8 cellular contexts compared by ENCODE assay signal in the genomic region with DNA sequence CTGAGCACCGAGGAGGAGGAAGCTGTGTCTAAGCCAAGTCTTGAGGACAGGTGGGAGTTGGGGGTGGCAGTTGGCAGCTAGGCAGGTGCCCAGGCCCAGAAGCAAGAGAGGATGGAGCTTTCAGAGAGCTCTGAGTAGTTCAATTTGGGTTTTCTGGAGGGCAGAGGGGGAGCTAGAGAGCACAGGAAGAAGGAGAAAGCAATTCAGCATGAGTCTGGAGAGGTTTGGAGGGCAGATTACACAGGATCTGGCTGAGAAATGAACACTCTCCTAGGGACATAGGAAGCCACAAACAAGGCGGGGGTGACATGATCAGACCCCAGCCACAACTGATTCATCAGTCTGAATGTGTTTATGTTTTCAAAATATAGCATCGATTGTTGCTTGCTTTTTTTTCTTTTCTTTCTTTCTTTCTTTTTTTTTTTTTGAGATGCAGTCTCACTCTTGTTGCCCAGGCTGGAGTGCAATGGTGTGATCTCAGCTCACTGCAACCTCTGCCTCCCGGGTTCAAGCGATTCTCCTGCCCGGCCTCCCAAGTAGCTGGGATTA. TPM values are rescaled to one million over a fixed set of nuclear protein-coding genes. Genes with fewer than 3 reads are reported as not detected.
A peak's percentile ranks its signal among the peaks of the same experiment; 100 is the strongest.
DNase-seq lines count a peak whose midpoint lies in the region; ATAC-seq and TF ChIP-seq lines count a peak whose summit lies in the region.

No MANE protein-coding gene starts in this region.

- DNase-seq in CD4-positive, CD25-positive, alpha-beta regulatory T cell, result peak in 1 of 3 donors; percentile 65
- DNase-seq in HAP-1 (ENCODE audit: low spot score in 2 of 2) (peak; percentile 26 to 30), RPMI8226 (peak; percentile 78), dorsolateral prefrontal cortex (no peak)
- DNase-seq in CD4-positive, alpha-beta memory T cell, result no peak
- no peak for DNase-seq in activated effector memory CD4-positive, alpha-beta T cell treated with anti-CD3 and anti-CD28 coated beads, Interleukin-2, amount 50 U/mL, for 16 hours

- no peaks in the 10 kb centered on the region for H3K9me3 ChIP-seq in CD4-positive, CD25-positive, alpha-beta regulatory T cell (ENCODE audit: control insufficient read depth in 2 of 2, low read length in 2 of 2)
- H3K9me3 ChIP-seq in HAP-1, result no peaks in the 10 kb centered on the region
- no peaks in the 10 kb centered on the region for H3K9me3 ChIP-seq in CD4-positive, alpha-beta memory T cell (ENCODE audit: control insufficient read depth in 1 of 2, low read length in 2 of 2)

- no peaks in the 10 kb centered on the region for H3K36me3 Mint-ChIP-seq in CD4-positive, CD25-positive, alpha-beta regulatory T cell
- H3K36me3 Mint-ChIP-seq in CD4-positive, alpha-beta memory T cell, result no peaks in the 10 kb centered on the region

- H3K4me1 ChIP-seq in CD4-positive, CD25-positive, alpha-beta regulatory T cell (ENCODE audit: control insufficient read depth, insufficient read depth, low read length, poor library complexity, severe bottlenecking), result peaks cover 3% of the 10 kb centered on the region
- H3K4me1 ChIP-seq in HAP-1, result no peaks in the 10 kb centered on the region
- H3K4me1 ChIP-seq in rectal smooth muscle tissue (ENCODE audit: control insufficient read depth, insufficient read depth, low read length), result peaks cover 25% of the 10 kb centered on the region
- peaks cover 4% of the 10 kb centered on the region for H3K4me1 ChIP-seq in CD4-positive, alpha-beta memory T cell (ENCODE audit: insufficient read depth, low read length)

- peak; percentile 28 to 43 for ATAC-seq in CD4-positive, CD25-positive, alpha-beta regulatory T cell (ENCODE audit: low read depth in 2 of 2)
- ATAC-seq in GM18502 (IDR thresholded peaks at IDR 0.05; ENCODE audit: poor library complexity, unreplicated experiment), result no peak

- no peaks in the 10 kb centered on the region for H3K27me3 ChIP-seq in CD4-positive, CD25-positive, alpha-beta regulatory T cell (ENCODE audit: control insufficient read depth, insufficient read depth, low read length)
- no peaks in the 10 kb centered on the region for H3K27me3 ChIP-seq in HAP-1 (ENCODE audit: low read depth)
- no peaks in the 10 kb centered on the region for H3K27me3 ChIP-seq in dorsolateral prefrontal cortex
- H3K27me3 ChIP-seq in rectal smooth muscle tissue (ENCODE audit: control insufficient read depth, insufficient read depth, low read length), result no peaks in the 10 kb centered on the region
- H3K27me3 ChIP-seq in CD4-positive, alpha-beta memory T cell (ENCODE audit: insufficient read depth, low read length), result no peaks in the 10 kb centered on the region

- H3K4me3 ChIP-seq in CD4-positive, CD25-positive, alpha-beta regulatory T cell (ENCODE audit: low read depth, low read length), result no peak overlapping the region
- H3K4me3 ChIP-seq in HAP-1, result no peak overlapping the region
- H3K4me3 ChIP-seq in dorsolateral prefrontal cortex, result no peak overlapping the region
- H3K4me3 ChIP-seq in rectal smooth muscle tissue (ENCODE audit: low read length), result no peak overlapping the region
- H3K4me3 ChIP-seq in CD4-positive, alpha-beta memory T cell (ENCODE audit: low read length in 2 of 2), result no peak overlapping the region

- H3K27me3 Mint-ChIP-seq in CD4-positive, CD25-positive, alpha-beta regulatory T cell, result peaks cover 7% of the 10 kb centered on the region
- peaks cover 2 to 14% of the 10 kb centered on the region in 2 donors for H3K27me3 Mint-ChIP-seq in CD4-positive, alpha-beta memory T cell

- in situ Hi-C loops in HAP-1 (cut with MboI; ENCODE audit: low sequenced_read_pairs), result no loop called here

- H3K9me3 Mint-ChIP-seq in CD4-positive, CD25-positive, alpha-beta regulatory T cell, result no peaks in the 10 kb centered on the region
- H3K9me3 Mint-ChIP-seq in CD4-positive, alpha-beta memory T cell, result no peaks in the 10 kb centered on the region

- CTCF ChIA-PET in CD4-positive, alpha-beta memory T cell (lab: Charles Lee; ENCODE audit: partially characterized antibody), result interaction anchor here (0.6 kb wide), 1 partner anchor 625 kb away, joined by 3 read pairs; no protein-coding TSS in a partner anchor

- no peaks in the 10 kb centered on the region for H3K36me3 ChIP-seq in CD4-positive, CD25-positive, alpha-beta regulatory T cell (ENCODE audit: control insufficient read depth, insufficient read depth, low read length)
- H3K36me3 ChIP-seq in HAP-1 (replicated peaks) (peaks cover 29% of the 10 kb centered on the region), rectal smooth muscle tissue (ENCODE audit: control insufficient read depth, insufficient read depth, low read length) (peaks cover 6% of the 10 kb centered on the region)
- H3K36me3 ChIP-seq in CD4-positive, alpha-beta memory T cell (ENCODE audit: insufficient read depth, low read length), result no peaks in the 10 kb centered on the region

- intact Hi-C loops in dorsolateral prefrontal cortex (cut with DNase I), result no loop called here
- intact Hi-C loops in CD4-positive, alpha-beta memory T cell (cut with micrococcal nuclease), result no loop called here

- H3K4me3 Mint-ChIP-seq in CD4-positive, CD25-positive, alpha-beta regulatory T cell, result no peak overlapping the region
- H3K4me3 Mint-ChIP-seq in CD4-positive, alpha-beta memory T cell, result no peak overlapping the region

- no peak overlapping the region for H3K27ac Mint-ChIP-seq in CD4-positive, CD25-positive, alpha-beta regulatory T cell
- peak overlapping the region in 2 of 7 donors; percentile 1 to 12 for H3K27ac Mint-ChIP-seq in CD4-positive, alpha-beta memory T cell

- H3K4me1 Mint-ChIP-seq in CD4-positive, CD25-positive, alpha-beta regulatory T cell, result peaks cover 0 to 11% (median 4%) of the 10 kb centered on the region in 4 donors
- peaks cover 4 to 9% (median 7%) of the 10 kb centered on the region in 4 donors for H3K4me1 Mint-ChIP-seq in CD4-positive, alpha-beta memory T cell

- POLR2A ChIA-PET in CD4-positive, alpha-beta memory T cell (lab: Charles Lee; ENCODE audit: partially characterized antibody), result no interaction called here

- no peak overlapping the region for H3K9ac ChIP-seq in rectal smooth muscle tissue (ENCODE audit: low read length)

- peak in 53 of 56 donors; percentile 15 to 62 (median 42) for TF ChIP-seq CTCF in dorsolateral prefrontal cortex (IDR thresholded peaks at IDR 0.05 in 54 of 56, conservative IDR thresholded peaks at IDR 0.05 in 2 of 56; ENCODE audit: low read depth in 1 of 56, partially characterized antibody in 56 of 56)

- H3K27ac ChIP-seq in CD4-positive, CD25-positive, alpha-beta regulatory T cell (ENCODE audit: insufficient read depth, low read length, poor library complexity, severe bottlenecking), result no peak overlapping the region
- H3K27ac ChIP-seq in dorsolateral prefrontal cortex (peak overlapping the region in 53 of 59 donors; percentile 9 to 98 (median 88)), rectal smooth muscle tissue (ENCODE audit: low read depth, low read length) (peak overlapping the region; percentile 53)
- no peak overlapping the region for H3K27ac ChIP-seq in CD4-positive, alpha-beta memory T cell (ENCODE audit: low read depth, low read length)

RNA-seq across cellular contexts. Expression of a gene that starts 23.8 kb away (rescaled TPM):
- 0.22 TPM for total RNA-seq in CD4-positive, CD25-positive, alpha-beta regulatory T cell
- polyA plus RNA-seq in CD4-positive, CD25-positive, alpha-beta regulatory T cell, result not detected
- total RNA-seq in dorsolateral prefrontal cortex, result 100 to 1,000 TPM; 123 to 271 (median 184) TPM
- total RNA-seq in CD4-positive, alpha-beta memory T cell, result not detected
- polyA plus RNA-seq in CD4-positive, alpha-beta memory T cell, result not detected

Comparison
In these comparisons a context has a peak if more than half of its experiments do, and no peak if none do; other contexts are left out.
1. DNase-seq: peak in HAP-1 (2 of 2) and RPMI8226 (single experiment); none in dorsolateral prefrontal cortex (0 of 10), CD4-positive, alpha-beta memory T cell (0 of 5) and activated effector memory CD4-positive, alpha-beta T cell treated with anti-CD3 and anti-CD28 coated beads, Interleukin-2, amount 50 U/mL, for 16 hours (single experiment).
2. H3K27ac ChIP-seq: peak in dorsolateral prefrontal cortex (53 of 59) and rectal smooth muscle tissue (single experiment); none in CD4-positive, CD25-positive, alpha-beta regulatory T cell (single experiment) and CD4-positive, alpha-beta memory T cell (single experiment).
3. RNA of a gene that starts 23.8 kb away (total RNA-seq): 123 to 271 TPM in dorsolateral prefrontal cortex; not detected in CD4-positive, alpha-beta memory T cell and 0.22 TPM in CD4-positive, CD25-positive, alpha-beta regulatory T cell (single experiment); every median in the first group is over 10 times any median in the second.